Comparison of ENCODE assay signal across 19 cellular contexts in genomic region chr6:158865769-158866168, GRCh38. TPM values are rescaled to one million over a fixed set of nuclear protein-coding genes. Genes with fewer than 3 reads are reported as not detected.
DNase-seq lines count a peak whose midpoint lies in the region; ATAC-seq, FAIRE-seq and TF ChIP-seq lines count a peak whose summit lies in the region.
"Had no signal": no experiment of that assay in that cellular context is flagged by ENCODE, and none has a peak within 500 bp of the region (broad histone marks: within the 10 kb centered on the region; RNA-seq: fewer than 3 reads in every experiment).

No MANE protein-coding gene starts in this region.

- peak; percentile 14 for FAIRE-seq in GM12892 (lab: Jason Lieb, UNC)
- FAIRE-seq: A204.1 had no signal

- CTCF ChIA-PET in A673 (lab: Charles Lee) = no interaction called here

- no peak for TF ChIP-seq CTCF in A673 (conservative IDR thresholded peaks at IDR 0.05; ENCODE audit: low read depth, low read length)

- no peaks in the 10 kb centered on the region for H3K36me3 ChIP-seq in A673 (ENCODE audit: insufficient read depth, low read length, poor library complexity, severe bottlenecking)
- H3K36me3 ChIP-seq: HAP-1, SJCRH30 had no signal

- H3K4me3 ChIP-seq in A673 (ENCODE audit: low read depth, low read length, poor library complexity, severe bottlenecking) = no peak overlapping the region
- H3K4me3 ChIP-seq: HAP-1, SJCRH30 had no signal

- peak overlapping the region; percentile 20 for H3K27ac ChIP-seq in A673 (ENCODE audit: low read depth, low read length, poor library complexity, severe bottlenecking)
- H3K27ac ChIP-seq: SJCRH30 had no signal

- no peaks in the 10 kb centered on the region for H3K27me3 Mint-ChIP-seq in memory B cell
- H3K27me3 Mint-ChIP-seq: CD4-positive, alpha-beta T cell had no signal

- no peak overlapping the region for H3K4me3 Mint-ChIP-seq in memory B cell
- H3K4me3 Mint-ChIP-seq: CD4-positive, alpha-beta T cell had no signal

- no peaks in the 10 kb centered on the region for H3K27me3 ChIP-seq in A673 (replicated peaks; ENCODE audit: insufficient read depth, low read depth, low read length, poor library complexity)

- peaks cover 7% of the 10 kb centered on the region for H3K4me1 ChIP-seq in A673 (ENCODE audit: insufficient read depth, low read length, poor library complexity, severe bottlenecking)
- H3K4me1 ChIP-seq: SJCRH30 had no signal

- no peaks in the 10 kb centered on the region for H3K9me3 ChIP-seq in A673 (ENCODE audit: low read depth, low read length, poor library complexity, severe bottlenecking)
- H3K9me3 ChIP-seq: HAP-1, SJCRH30 had no signal

- no peaks in the 10 kb centered on the region for H3K36me3 Mint-ChIP-seq in memory B cell

- no peak for TF ChIP-seq POLR2A in GM12892 (IDR thresholded peaks at IDR 0.05; ENCODE audit: low read depth, low read length)

- BruUV-seq in A673 (replicated peaks; lab: Mats Ljungman, UMichigan) = no TSS peak

- POLR2A ChIA-PET in A673 (lab: Charles Lee; ENCODE audit: low non-redundant PET) = no interaction called here

- ATAC-seq in memory B cell (ENCODE audit: low read depth) (peak; percentile 3), HG03520 (IDR thresholded peaks at IDR 0.05; ENCODE audit: unreplicated experiment) (no peak), SK-N-SH treated with all-trans-retinoic acid at 6 μM for 48 hours (no peak)

- H3K9me3 Mint-ChIP-seq in memory B cell = no peaks in the 10 kb centered on the region
- H3K9me3 Mint-ChIP-seq: CD4-positive, alpha-beta T cell had no signal

- DNase-seq in A673 (ENCODE audit: low spot score) = no peak
- DNase-seq in GM12892 (ENCODE audit: insufficient read length) = no peak
- peak; percentile 20 for DNase-seq in NCI-H526 treated with DMSO at 0.1 percent for 48 hours (lab: John Stamatoyannopoulos, UW)
- peak in 1 of 2 donors; percentile 43 for DNase-seq in memory B cell (ENCODE audit: low spot score in 2 of 2)
- DNase-seq in head of caudate nucleus = no peak
- no peak for DNase-seq in SHP77 (lab: John Stamatoyannopoulos, UW)
- DNase-seq: CD4-positive, alpha-beta T cell; DMS79 treated with DMSO at 0.1 percent for 48 hours; GF-D8; IMR-90; NCI-H1105; NCI-H1694 treated with DMSO at 0.1 percent for 48 hours; NCI-H748 treated with DMSO at 0.1 percent for 48 hours; RPMI8226; SJCRH30 had no signal

- H3K27ac Mint-ChIP-seq in memory B cell = peak overlapping the region; percentile 100

- peaks cover 34% of the 10 kb centered on the region for H3K4me1 Mint-ChIP-seq in memory B cell

- intact Hi-C loops in A673 (cut with micrococcal nuclease; ENCODE audit: unreplicated experiment) = no loop called here
- intact Hi-C loops in head of caudate nucleus (cut with DNase I) = no loop called here

TF ChIP-seq in SK-N-SH treated with all-trans-retinoic acid at 6 μM for 48 hours, 23 proteins besides CTCF, POLR2A, EP300 and RAD21:
- no peak for TF ChIP-seq ARNTL (CRISPR knock-in tag; IDR thresholded peaks at IDR 0.05; ENCODE audit: borderline replicate concordance, low read depth)
- TF ChIP-seq CSDC2 (CRISPR knock-in tag; IDR thresholded peaks at IDR 0.05) = no peak
- no peak for TF ChIP-seq PATZ1 (CRISPR knock-in tag; IDR thresholded peaks at IDR 0.05; ENCODE audit: borderline replicate concordance)
- TF ChIP-seq RARB (CRISPR knock-in tag; IDR thresholded peaks at IDR 0.05) = no peak
- no peak for TF ChIP-seq PPARA (CRISPR knock-in tag; IDR thresholded peaks at IDR 0.05; ENCODE audit: borderline replicate concordance)
- no peak for TF ChIP-seq POU6F1 (CRISPR knock-in tag; IDR thresholded peaks at IDR 0.05; ENCODE audit: borderline replicate concordance, low read depth)
- TF ChIP-seq TOX (CRISPR knock-in tag; IDR thresholded peaks at IDR 0.05; ENCODE audit: borderline replicate concordance) = no peak
- TF ChIP-seq ZFP30 (CRISPR knock-in tag; IDR thresholded peaks at IDR 0.05) = no peak
- TF ChIP-seq TSHZ2 (CRISPR knock-in tag; IDR thresholded peaks at IDR 0.05) = no peak
- no peak for TF ChIP-seq ISL1 (CRISPR knock-in tag; IDR thresholded peaks at IDR 0.05)
- TF ChIP-seq ZNF565 (CRISPR knock-in tag; conservative IDR thresholded peaks at IDR 0.05; ENCODE audit: low read depth) = no peak
- no peak for TF ChIP-seq ZFP3 (CRISPR knock-in tag; IDR thresholded peaks at IDR 0.05)
- TF ChIP-seq OSR1 (CRISPR knock-in tag; IDR thresholded peaks at IDR 0.05) = no peak
- no peak for TF ChIP-seq ZC3H10 (CRISPR knock-in tag; IDR thresholded peaks at IDR 0.05)
- TF ChIP-seq CREB5 (CRISPR knock-in tag; IDR thresholded peaks at IDR 0.05; ENCODE audit: low read depth) = no peak
- TF ChIP-seq ZNF70 (CRISPR knock-in tag; IDR thresholded peaks at IDR 0.05) = no peak
- TF ChIP-seq ZNF8 (CRISPR knock-in tag; IDR thresholded peaks at IDR 0.05) = no peak

RNA-seq across cellular contexts. Expression of gene EZR, which starts 46.6 kb away (rescaled TPM):
- total RNA-seq in A673 (2021) = 144 and 146 TPM in 2 replicates
- 137 TPM for polyA plus RNA-seq in GM12892 (2012; ENCODE audit: missing spikeins)
